ENCODE assay signal across 6 cellular contexts in genomic region chr19:45682117-45682516, GRCh38. TPM values are rescaled to one million over a fixed set of nuclear protein-coding genes. Genes with fewer than 3 reads are reported as not detected.
DNase-seq lines count a peak whose midpoint lies in the region; ATAC-seq and TF ChIP-seq lines count a peak whose summit lies in the region.

No MANE protein-coding gene starts in this region.

- H3K27ac Mint-ChIP-seq in Calu3 (ENCODE audit: unreplicated experiment), result peak overlapping the region; percentile 11
- H3K27ac Mint-ChIP-seq in neural crest cell (ENCODE audit: unreplicated experiment), result no peak overlapping the region
- H3K27ac Mint-ChIP-seq in naive thymus-derived CD8-positive, alpha-beta T cell, result peak overlapping the region in 5 of 10 donors; percentile 26 to 83 (median 74)

- BruUV-seq in Calu3 (replicated peaks; lab: Mats Ljungman, UMichigan), result no TSS peak

- DNase-seq in Calu3 (no peak), neural crest cell (ENCODE audit: low read depth, low spot score) (no peak), GM19240 (ENCODE audit: insufficient read length, low spot score) (no peak)
- no peak for DNase-seq in naive thymus-derived CD8-positive, alpha-beta T cell

- H3K9me3 Mint-ChIP-seq in Calu3 (ENCODE audit: low read depth, unreplicated experiment) (no peaks in the 10 kb centered on the region), neural crest cell (no peaks in the 10 kb centered on the region)
- H3K9me3 Mint-ChIP-seq in naive thymus-derived CD8-positive, alpha-beta T cell, result no peaks in the 10 kb centered on the region

- intact Hi-C loops in Calu3 (cut with micrococcal nuclease; ENCODE audit: unreplicated experiment), result no loop called here

- H3K4me3 Mint-ChIP-seq in Calu3 (ENCODE audit: low read depth, unreplicated experiment) (peak overlapping the region; percentile 73), neural crest cell (peak overlapping the region; percentile 20)
- peak overlapping the region in 4 of 10 donors; percentile 37 to 77 (median 59) for H3K4me3 Mint-ChIP-seq in naive thymus-derived CD8-positive, alpha-beta T cell

- H3K27me3 Mint-ChIP-seq in Calu3 (ENCODE audit: unreplicated experiment) (no peaks in the 10 kb centered on the region), neural crest cell (ENCODE audit: low read depth) (peaks cover 42% of the 10 kb centered on the region)
- peaks cover 0 to 5% (median 0%) of the 10 kb centered on the region in 5 donors for H3K27me3 Mint-ChIP-seq in naive thymus-derived CD8-positive, alpha-beta T cell

- H3K4me1 Mint-ChIP-seq in Calu3 (ENCODE audit: low read depth, unreplicated experiment) (peaks cover 8% of the 10 kb centered on the region), neural crest cell (peaks cover 6% of the 10 kb centered on the region)
- peaks cover 12 to 23% (median 19%) of the 10 kb centered on the region in 4 donors for H3K4me1 Mint-ChIP-seq in naive thymus-derived CD8-positive, alpha-beta T cell

- peak overlapping the region; percentile 75 for H3K27ac ChIP-seq in VCaP

- CTCF ChIA-PET in Calu3 (lab: Charles Lee), result interaction anchor here (1.0 to 2.5 kb wide), 3 partner anchors 8 to 40 kb away, joined by 3 to 17 read pairs (median 4); partner anchors contain the start of genes QPCTL and SNRPD2

- POLR2A ChIA-PET in naive thymus-derived CD8-positive, alpha-beta T cell (lab: Charles Lee), result interaction anchor here (0.9 to 2.5 kb wide), 7 partner anchors 9 to 87 kb away, joined by 3 to 19 read pairs (median 6); partner anchors contain the start of genes GIPR, QPCTL, SIX5 and SNRPD2

- H3K36me3 Mint-ChIP-seq in Calu3 (ENCODE audit: insufficient read depth, unreplicated experiment) (peaks cover 74% of the 10 kb centered on the region), neural crest cell (ENCODE audit: low read depth) (no peaks in the 10 kb centered on the region)
- H3K36me3 Mint-ChIP-seq in naive thymus-derived CD8-positive, alpha-beta T cell, result peaks cover 0 to 34% (median 9%) of the 10 kb centered on the region in 3 donors

- no peak for ATAC-seq in naive thymus-derived CD8-positive, alpha-beta T cell
- no peak for ATAC-seq in HG03432 (IDR thresholded peaks at IDR 0.05; ENCODE audit: unreplicated experiment)

- no peak for TF ChIP-seq CTCF in Calu3 (IDR thresholded peaks at IDR 0.05; ENCODE audit: unreplicated experiment)
- TF ChIP-seq CTCF in VCaP (conservative IDR thresholded peaks at IDR 0.05), result no peak
- no peak for TF ChIP-seq CTCF in neural crest cell (conservative IDR thresholded peaks at IDR 0.05)

RNA-seq across cellular contexts. Expression of gene SNRPD2, which starts 9.6 kb away (rescaled TPM):
- total RNA-seq in Calu3 (2022), result 603 and 663 TPM in 2 replicates
- 635 and 666 TPM in 2 replicates for total RNA-seq in neural crest cell
- 100 to 1,000 TPM; 395 to 410 TPM for total RNA-seq in naive thymus-derived CD8-positive, alpha-beta T cell
- 1,000 to 10,000 TPM; 1,119 to 1,289 (median 1,220) TPM for polyA plus RNA-seq in naive thymus-derived CD8-positive, alpha-beta T cell

RNA-seq across cellular contexts. Expression of gene QPCTL, which starts 10.3 kb away (rescaled TPM):
- 20.4 and 20.7 TPM in 2 replicates for total RNA-seq in Calu3 (2022)
- 11.4 and 11.8 TPM in 2 replicates for total RNA-seq in neural crest cell
- total RNA-seq in naive thymus-derived CD8-positive, alpha-beta T cell, result 10 to 100 TPM in 1 of 2 experiments, 1 to 10 TPM in 1; 7.3 to 11.4 TPM
- polyA plus RNA-seq in naive thymus-derived CD8-positive, alpha-beta T cell, result 1 to 10 TPM in 2 of 3 donors, under 1 TPM in 1; 0.65 to 2.3 (median 1.6) TPM

RNA-seq across cellular contexts. Expression of gene GIPR, which starts 14.1 kb away (rescaled TPM):
- 6.9 TPM in 2 replicates for total RNA-seq in Calu3 (2022)
- 0.96 and 1.0 TPM in 2 replicates for total RNA-seq in neural crest cell
- 10 to 100 TPM in 1 of 2 experiments, 1 to 10 TPM in 1; 9.7 to 10.4 TPM for total RNA-seq in naive thymus-derived CD8-positive, alpha-beta T cell
- under 1 TPM in 2 of 3 donors, not detected in 1; 0.38 to 0.61 TPM for polyA plus RNA-seq in naive thymus-derived CD8-positive, alpha-beta T cell

RNA-seq across cellular contexts. Expression of gene EML2, which starts 42.9 kb away (rescaled TPM):
- 93.7 and 94.0 TPM in 2 replicates for total RNA-seq in Calu3 (2022)
- 15.0 and 20.2 TPM in 2 replicates for total RNA-seq in neural crest cell
- total RNA-seq in naive thymus-derived CD8-positive, alpha-beta T cell, result 10 to 100 TPM; 52.1 to 56.8 TPM
- 10 to 100 TPM in 2 of 3 donors, 1 to 10 TPM in 1; 8.8 to 17.8 (median 11.5) TPM for polyA plus RNA-seq in naive thymus-derived CD8-positive, alpha-beta T cell

RNA-seq across cellular contexts. Expression of gene FBXO46, which starts 48.6 kb away (rescaled TPM):
- 43.8 and 53.6 TPM in 2 replicates for total RNA-seq in Calu3 (2022)
- 27.2 and 30.3 TPM in 2 replicates for total RNA-seq in neural crest cell
- 10 to 100 TPM; 35.3 to 42.3 TPM for total RNA-seq in naive thymus-derived CD8-positive, alpha-beta T cell
- 10 to 100 TPM; 12.4 to 15.2 (median 12.5) TPM for polyA plus RNA-seq in naive thymus-derived CD8-positive, alpha-beta T cell
